1 cellular context compared by ENCODE assay signal in genomic region chr19:12806242-12807131, GRCh38.
TF ChIP-seq lines count a peak whose summit lies in the region.

Gene RNASEH2A (plus strand): TSS chr19:12806584. CDS start chr19:12806674, 90 bp downstream.

TF ChIP-seq in HepG2, 621 proteins besides CTCF, POLR2A, EP300 and RAD21 (continued from another document and continues in another):
- TF ChIP-seq HNF1A (IDR thresholded peaks at IDR 0.05; ENCODE audit: low read depth) (no peak), HNF1A (CRISPR knock-in tag; IDR thresholded peaks at IDR 0.05; ENCODE audit: borderline replicate concordance) (peak; percentile 66; the same call in 1 of the 2 replicates), ZNF558 (CRISPR knock-in tag; IDR thresholded peaks at IDR 0.05; ENCODE audit: borderline replicate concordance) (no peak; the same call in 1 of the 2 replicates), LRRFIP1 (CRISPR knock-in tag; conservative IDR thresholded peaks at IDR 0.05) (no peak), SNAI1 (CRISPR knock-in tag; IDR thresholded peaks at IDR 0.05; ENCODE audit: borderline replicate concordance) (peak; percentile 86), ZFX (CRISPR knock-in tag; IDR thresholded peaks at IDR 0.05; ENCODE audit: low read depth) (peak; percentile 94), ZSCAN31 (CRISPR knock-in tag; IDR thresholded peaks at IDR 0.05; ENCODE audit: low read depth) (peak; percentile 65; the same call in 1 of the 2 replicates), ZBTB42 (CRISPR knock-in tag; IDR thresholded peaks at IDR 0.05) (peak; percentile 29; the same call in 1 of the 2 replicates), FOXA3 (CRISPR knock-in tag; IDR thresholded peaks at IDR 0.05) (peak; percentile 29; the same call in 1 of the 2 replicates), SPEN (CRISPR knock-in tag; IDR thresholded peaks at IDR 0.05; ENCODE audit: low read depth) (peak; percentile 82), ZNF607 (CRISPR knock-in tag; IDR thresholded peaks at IDR 0.05; ENCODE audit: borderline replicate concordance) (no peak; the same call in none of the 2 replicates), ZNF569 (CRISPR knock-in tag; IDR thresholded peaks at IDR 0.05; ENCODE audit: borderline replicate concordance) (no peak), ZBTB1 (CRISPR knock-in tag; IDR thresholded peaks at IDR 0.05; ENCODE audit: borderline replicate concordance) (no peak), MTA3 (CRISPR knock-in tag; IDR thresholded peaks at IDR 0.05) (no peak), ZNF777 (CRISPR knock-in tag; IDR thresholded peaks at IDR 0.05) (peak; percentile 93), ZMAT3 (CRISPR knock-in tag; conservative IDR thresholded peaks at IDR 0.05) (peak; percentile 93), ETV6 (CRISPR knock-in tag; conservative IDR thresholded peaks at IDR 0.05) (peak; percentile 59; the same call in 1 of the 2 replicates), ZFP41 (CRISPR knock-in tag; IDR thresholded peaks at IDR 0.05; ENCODE audit: borderline replicate concordance) (peak; percentile 73; the same call in 1 of the 2 replicates), ZNF703 (CRISPR knock-in tag; IDR thresholded peaks at IDR 0.05; ENCODE audit: borderline replicate concordance) (no peak), SIX4 (CRISPR knock-in tag; IDR thresholded peaks at IDR 0.05) (no peak), RELA (CRISPR knock-in tag; IDR thresholded peaks at IDR 0.05) (0 out of 2 replicates have a peak, but pooled peaks have one; percentile 64), POLR2AphosphoS5 (IDR thresholded peaks at IDR 0.05; ENCODE audit: low read depth, low read length) (peak; percentile 70), NR2C2 (CRISPR knock-in tag; IDR thresholded peaks at IDR 0.05; ENCODE audit: borderline replicate concordance) (peak; percentile 80), REST (IDR thresholded peaks at IDR 0.05; ENCODE audit: borderline replicate concordance in 1 of 2, low read depth in 1 of 2, low read length in 2 of 2) (no peak; a peak in 1 of 4 replicates), ZNF33A (CRISPR knock-in tag; IDR thresholded peaks at IDR 0.05; ENCODE audit: borderline replicate concordance) (no peak), ZNF773 (CRISPR knock-in tag; IDR thresholded peaks at IDR 0.05; ENCODE audit: borderline replicate concordance) (peak; percentile 82; the same call in 1 of the 2 replicates), DBP (CRISPR knock-in tag; IDR thresholded peaks at IDR 0.05; ENCODE audit: not compliant biosample characterization) (no peak), HDAC1 (CRISPR knock-in tag; IDR thresholded peaks at IDR 0.05) (peak; percentile 98), ZBTB34 (CRISPR knock-in tag; IDR thresholded peaks at IDR 0.05) (no peak), TCF7 (IDR thresholded peaks at IDR 0.05; ENCODE audit: low read depth) (no peak), NFE2 (CRISPR knock-in tag; IDR thresholded peaks at IDR 0.05) (no peak), STAT6 (CRISPR knock-in tag; IDR thresholded peaks at IDR 0.05; ENCODE audit: borderline replicate concordance) (no peak), PLSCR1 (CRISPR knock-in tag; IDR thresholded peaks at IDR 0.05; ENCODE audit: borderline replicate concordance) (no peak), ARID4A (CRISPR knock-in tag; IDR thresholded peaks at IDR 0.05; ENCODE audit: borderline replicate concordance) (peak; percentile 99), ZC3H4 (CRISPR knock-in tag; IDR thresholded peaks at IDR 0.05; ENCODE audit: borderline replicate concordance) (no peak), ZNF430 (CRISPR knock-in tag; IDR thresholded peaks at IDR 0.05) (peak; percentile 96), ETS1 (CRISPR knock-in tag; IDR thresholded peaks at IDR 0.05) (no peak)
